26 cellular contexts compared by ENCODE assay signal in genomic region chr10:86443069-86443468, GRCh38.
DNase-seq lines count a peak whose midpoint lies in the region; ATAC-seq, FAIRE-seq and TF ChIP-seq lines count a peak whose summit lies in the region.
"Had no signal": no experiment of that assay in that cellular context is flagged by ENCODE, and none has a peak within 500 bp of the region (broad histone marks: within the 10 kb centered on the region; RNA-seq: fewer than 3 reads in every experiment).

No MANE protein-coding gene starts in this region.

- peaks cover 66% of the 10 kb centered on the region for H3K4me1 ChIP-seq in HepG2 (ENCODE audit: insufficient read depth, low read length)
- peaks cover 0 to 46% (median 16%) of the 10 kb centered on the region in 4 donors for H3K4me1 ChIP-seq in right lobe of liver
- peaks cover 3% of the 10 kb centered on the region; the same call in 1 of the 2 replicates for H3K4me1 ChIP-seq in MM.1S (ENCODE audit: low read length)
- H3K4me1 ChIP-seq: foreskin keratinocyte had no signal

- no peaks in the 10 kb centered on the region for H3F3A ChIP-seq in MM.1S (ENCODE audit: insufficient read depth, low read length)

- H2AFZ ChIP-seq in HepG2 (ENCODE audit: low read length): no peak overlapping the region
- no peak overlapping the region for H2AFZ ChIP-seq in MM.1S (ENCODE audit: low read length)

- H3K4me2 ChIP-seq in HepG2 (ENCODE audit: low read depth, low read length) (no peak overlapping the region), MM.1S (ENCODE audit: low read depth, low read length) (no peak overlapping the region)

- CTCF ChIA-PET in HepG2 (lab: Yijun Ruan, JAX; ENCODE audit: low intra/inter-chr PET ratio, low total read pairs): no interaction called here

- DNase-seq in HepG2 (ENCODE audit: low spot score) (peak; percentile 63), right lobe of liver (no peak), brain microvascular endothelial cell (peak; percentile 48), glomerular visceral epithelial cell (ENCODE audit: extremely low spot score) (peak; percentile 50), GM19238 (ENCODE audit: insufficient read length, low spot score) (no peak), germinal center (ENCODE audit: low spot score) (no peak), MM.1S (no peak), T1000 (lab: John Stamatoyannopoulos, UW) (no peak)
- DNase-seq: ACHN; activated CD4-positive, alpha-beta T cell treated with anti-CD3 and anti-CD28 coated beads for 4 hours; activated effector memory CD4-positive, alpha-beta T cell treated with Interleukin-2 at 50 U/mL for 16 hours; CD4-positive, alpha-beta T cell; DMS53; effector memory CD4-positive, alpha-beta T cell; foreskin keratinocyte; HFFc6; KBM-7; left colon; NCI-H1048; NCI-H2081 treated with DMSO at 0.1 percent for 48 hours; NCI-H524; stimulated activated CD4-positive, alpha-beta T cell treated with anti-CD3 and anti-CD28 coated beads, Interleukin-12 subunit alpha, Interleukin-12 subunit beta, amount 100 ng/mL, for 4 hours; stimulated activated CD8-positive, alpha-beta memory T cell treated with anti-CD3 and anti-CD28 coated beads, Interleukin-4, amount 100 ng/mL, for 48 hours; substantia nigra had no signal

- in situ Hi-C loops in HepG2 (cut with HindIII; ENCODE audit: extremely low pct_ligation_motif_present, low pct_unique_long_range_greater_than_20kb) (no loop called here), brain microvascular endothelial cell (cut with HindIII; ENCODE audit: low pct_ligation_motif_present, low sequenced_read_pairs) (no loop called here)

- H3K9ac ChIP-seq in HepG2 (ENCODE audit: insufficient read depth, low read depth, low read length) (no peak overlapping the region; the same call in 1 of the 2 replicates), MM.1S (ENCODE audit: low read length) (no peak overlapping the region)

- BruUV-seq in HepG2 (replicated peaks; lab: Mats Ljungman, UMichigan): no TSS peak

- FAIRE-seq in HepG2 (lab: Jason Lieb, UNC): no peak
- FAIRE-seq: urothelium cell line had no signal

- H3K27me3 ChIP-seq in HepG2 (ENCODE audit: control insufficient read depth in 1 of 2, insufficient read depth in 2 of 2, low read length in 2 of 2) (no peaks in the 10 kb centered on the region), right lobe of liver (no peaks in the 10 kb centered on the region), brain microvascular endothelial cell (replicated peaks) (no peaks in the 10 kb centered on the region), MM.1S (replicated peaks; ENCODE audit: insufficient read depth, low read length) (no peaks in the 10 kb centered on the region)
- H3K27me3 ChIP-seq: foreskin keratinocyte had no signal

- WGBS in HepG2 (ENCODE audit: low lambda C conversion rate): 69% methylated on average over 2 of the region's 2 CpGs
- 62% methylated on average over 2 of the region's 2 CpGs for WGBS in right lobe of liver (ENCODE audit: insufficient coverage, low coverage, low lambda C conversion rate, missing lambda C conversion rate)

- no peaks in the 10 kb centered on the region for H3K9me2 ChIP-seq in MM.1S (replicated peaks; ENCODE audit: insufficient read depth, low read length)

- TF ChIP-seq POLR2A in HepG2 (IDR thresholded peaks at IDR 0.05; ENCODE audit: insufficient read depth in 1 of 2, low read depth in 2 of 2, low read length in 2 of 2): no peak
- TF ChIP-seq POLR2A in right lobe of liver (IDR thresholded peaks at IDR 0.05): no peak

- TF ChIP-seq EP300 in HepG2 (IDR thresholded peaks at IDR 0.05; ENCODE audit: low read depth in 2 of 2, low read length in 2 of 2) (no peak), HepG2 (CRISPR knock-in tag; IDR thresholded peaks at IDR 0.05; ENCODE audit: borderline replicate concordance) (no peak)

- no peaks in the 10 kb centered on the region for H3K79me2 ChIP-seq in HepG2 (ENCODE audit: insufficient read depth, low read length)
- H3K79me2 ChIP-seq in MM.1S (ENCODE audit: low read length): peaks cover 16% of the 10 kb centered on the region; the same call in 1 of the 2 replicates

- H3K36me3 ChIP-seq in HepG2 (replicated peaks in 1 of 2; ENCODE audit: control insufficient read depth in 1 of 2, insufficient read depth in 2 of 2, low read length in 2 of 2) (peaks cover 12 to 35% of the 10 kb centered on the region in 2 experiments), right lobe of liver (peaks cover 0 to 32% (median 0%) of the 10 kb centered on the region in 4 donors), brain microvascular endothelial cell (replicated peaks) (peaks cover 18% of the 10 kb centered on the region), MM.1S (replicated peaks; ENCODE audit: insufficient read depth, low read length) (peaks cover 3% of the 10 kb centered on the region; the same call in 1 of the 2 replicates)

- H4K20me1 ChIP-seq in HepG2 (ENCODE audit: insufficient read depth, low read length) (no peaks in the 10 kb centered on the region), MM.1S (ENCODE audit: insufficient read depth, low read length) (no peaks in the 10 kb centered on the region)

- H3K9me3 ChIP-seq in HepG2 (ENCODE audit: low read length) (no peaks in the 10 kb centered on the region), right lobe of liver (no peaks in the 10 kb centered on the region), MM.1S (replicated peaks; ENCODE audit: insufficient read depth, low read length) (no peaks in the 10 kb centered on the region)

- peak overlapping the region; percentile 87 for H3K27ac ChIP-seq in HepG2 (ENCODE audit: extremely low read length, insufficient read depth, low read length)
- H3K27ac ChIP-seq in right lobe of liver: no peak overlapping the region
- peak overlapping the region; percentile 97 for H3K27ac ChIP-seq in brain microvascular endothelial cell
- H3K27ac ChIP-seq in MM.1S (ENCODE audit: low read length): no peak overlapping the region
- H3K27ac ChIP-seq: foreskin keratinocyte, RWPE1 had no signal

- H3K4me3 ChIP-seq in HepG2 (replicated peaks in 1 of 3; ENCODE audit: insufficient read depth in 1 of 3, low read depth in 2 of 3, low read length in 3 of 3) (no peak overlapping the region), right lobe of liver (no peak overlapping the region), brain microvascular endothelial cell (ENCODE audit: low read depth, low read length) (no peak overlapping the region), MM.1S (ENCODE audit: low read length) (no peak overlapping the region)

- ATAC-seq in HepG2 (no peak), right lobe of liver (no peak)
- ATAC-seq: foreskin keratinocyte, left colon had no signal

- intact Hi-C loops in HepG2 (cut with micrococcal nuclease; ENCODE audit: unreplicated experiment): no loop called here
- intact Hi-C loops in right lobe of liver (cut with DNase I): no loop called here

- POLR2A ChIA-PET in HepG2 (lab: Yijun Ruan, JAX): interaction anchor here (2.6 kb wide), 1 partner anchor 42 kb away, joined by 15 read pairs; no protein-coding TSS in a partner anchor

- TF ChIP-seq CTCF in HepG2 (CRISPR knock-in tag; IDR thresholded peaks at IDR 0.05) (no peak), right lobe of liver (IDR thresholded peaks at IDR 0.05) (no peak), brain microvascular endothelial cell (IDR thresholded peaks at IDR 0.05; ENCODE audit: low read depth, low read length, missing control alignments) (no peak), MM.1S (IDR thresholded peaks at IDR 0.05; ENCODE audit: low read length) (no peak)

- no peak for TF ChIP-seq RAD21 in HepG2 (CRISPR knock-in tag; IDR thresholded peaks at IDR 0.05)

TF ChIP-seq in HepG2, 621 proteins besides CTCF, POLR2A, EP300 and RAD21 (continues in another document):
- TF ChIP-seq SOX13 (IDR thresholded peaks at IDR 0.05): no peak
- 0 out of 4 replicates have a peak, but pooled peaks of 1 of the 2 experiments have one; percentile 10 for TF ChIP-seq SOX13 (CRISPR knock-in tag; conservative IDR thresholded peaks at IDR 0.05 in 1 of 2, IDR thresholded peaks at IDR 0.05 in 1 of 2)
- TF ChIP-seq ETV5 (CRISPR knock-in tag; IDR thresholded peaks at IDR 0.05; ENCODE audit: borderline replicate concordance): no peak
- TF ChIP-seq ARID2 (CRISPR knock-in tag; IDR thresholded peaks at IDR 0.05; ENCODE audit: borderline replicate concordance): no peak
- TF ChIP-seq GATAD2A (CRISPR knock-in tag; IDR thresholded peaks at IDR 0.05): peak; percentile 47; the same call in 1 of the 2 replicates
- no peak for TF ChIP-seq MATR3 (CRISPR knock-in tag; IDR thresholded peaks at IDR 0.05)
- no peak for TF ChIP-seq NCOA2 (CRISPR knock-in tag; IDR thresholded peaks at IDR 0.05)
- TF ChIP-seq HNF4A (CRISPR knock-in tag; IDR thresholded peaks at IDR 0.05): 0 out of 2 replicates have a peak, but pooled peaks have one; percentile 22
- TF ChIP-seq ZNF232 (CRISPR knock-in tag; IDR thresholded peaks at IDR 0.05; ENCODE audit: borderline replicate concordance): no peak
- TF ChIP-seq SAP130 (CRISPR knock-in tag; IDR thresholded peaks at IDR 0.05; ENCODE audit: low read depth): peak; percentile 44; the same call in 1 of the 2 replicates
- no peak for TF ChIP-seq CBX5 (CRISPR knock-in tag; IDR thresholded peaks at IDR 0.05; ENCODE audit: borderline replicate concordance)
- TF ChIP-seq MAX (IDR thresholded peaks at IDR 0.05): peak; percentile 54; the same call in 1 of the 2 replicates
- TF ChIP-seq JUN (CRISPR knock-in tag; IDR thresholded peaks at IDR 0.05): 0 out of 2 replicates have a peak, but pooled peaks have one; percentile 30

Comparison
In these comparisons a context has a peak if more than half of its experiments do, and no peak if none do; other contexts are left out.
1. DNase-seq: peak in HepG2 (single experiment), brain microvascular endothelial cell (single experiment) and glomerular visceral epithelial cell (single experiment); none in right lobe of liver (0 of 3), GM19238 (single experiment), germinal center (single experiment), MM.1S (single experiment) and T1000 (single experiment).
2. H3K27ac ChIP-seq: peak in HepG2 (single experiment) and brain microvascular endothelial cell (single experiment); none in right lobe of liver (0 of 3) and MM.1S (single experiment).